ENCODE assay signal across 9 cellular contexts in genomic region chr9:3467593-3468219, GRCh38. TPM values are rescaled to one million over a fixed set of nuclear protein-coding genes. Genes with fewer than 3 reads are reported as not detected.
DNase-seq lines count a peak whose midpoint lies in the region; ATAC-seq lines count a peak whose summit lies in the region.
"Had no signal": no experiment of that assay in that cellular context is flagged by ENCODE, and none has a peak within 500 bp of the region (broad histone marks: within the 10 kb centered on the region; RNA-seq: fewer than 3 reads in every experiment).

No MANE protein-coding gene starts in this region.

- no peaks in the 10 kb centered on the region for H3K36me3 ChIP-seq in iPS DF 6.9 (ENCODE audit: control insufficient read depth, insufficient read depth, low read length)

- peak; percentile 58 for DNase-seq in SIG-M5 treated with dmso at 0.1 percent for 504 hours (lab: John Stamatoyannopoulos, UW; ENCODE audit: unreplicated experiment)
- no peak for DNase-seq in SIG-M5 (lab: John Stamatoyannopoulos, UW)
- DNase-seq in NCI-H1092 treated with DMSO at 0.1 percent for 48 hours (lab: John Stamatoyannopoulos, UW): peak; percentile 74
- peak in 2 of 3 donors; percentile 17 to 29 for DNase-seq in T-helper 17 cell
- DNase-seq in astrocyte of the hippocampus (ENCODE audit: low read depth, low spot score): peak; percentile 80
- peak; percentile 22 for DNase-seq in iPS DF 6.9 (ENCODE audit: low read depth, low spot score)
- peak; percentile 28 to 31 for DNase-seq in stimulated activated CD4-positive, alpha-beta T cell treated with anti-CD3 and anti-CD28 coated beads, Interleukin-15, amount 100 ng/mL, for 1 hour (ENCODE audit: low read depth in 1 of 2, low spot score in 1 of 2)

- H3K36me3 Mint-ChIP-seq in T-helper 17 cell (ENCODE audit: low read depth): peaks cover 2% of the 10 kb centered on the region

- H3K9me3 ChIP-seq in T-helper 17 cell (ENCODE audit: control insufficient read depth, low read length, poor library complexity, severe bottlenecking) (no peaks in the 10 kb centered on the region), iPS DF 6.9 (ENCODE audit: control insufficient read depth, insufficient read depth, low read length) (no peaks in the 10 kb centered on the region)

- no peak overlapping the region for H3K4me3 Mint-ChIP-seq in T-helper 17 cell

- no peaks in the 10 kb centered on the region for H3K4me1 ChIP-seq in iPS DF 6.9 (ENCODE audit: control insufficient read depth, insufficient read depth, low read length)

- WGBS in iPS DF 6.9 (ENCODE audit: insufficient coverage, insufficient read length): no CpG with 5 or more reads among the region's 4 CpGs

- H3K4me3 ChIP-seq in iPS DF 6.9 (ENCODE audit: low read length): no peak overlapping the region
- H3K4me3 ChIP-seq: BLaER1 treated with 17β-estradiol and CSF1 and Interleukin-3, amounts not matched to agents 10 nM and 100 nM had no signal

- H3K27ac ChIP-seq in iPS DF 6.9 (ENCODE audit: low read length): no peak overlapping the region
- H3K27ac ChIP-seq: BLaER1 treated with 17β-estradiol and CSF1 and Interleukin-3, amounts not matched to agents 10 nM and 100 nM had no signal

- H3K27me3 ChIP-seq in iPS DF 6.9 (ENCODE audit: control insufficient read depth, insufficient read depth, low read length): no peaks in the 10 kb centered on the region
- H3K27me3 ChIP-seq: BLaER1 treated with 17β-estradiol and CSF1 and Interleukin-3, amounts not matched to agents 10 nM and 100 nM had no signal

- ATAC-seq in HG02763 (IDR thresholded peaks at IDR 0.05; ENCODE audit: unreplicated experiment): peak; percentile 96
- peak; percentile 98 for ATAC-seq in T-helper 17 cell

- H3K27me3 Mint-ChIP-seq in T-helper 17 cell: no peaks in the 10 kb centered on the region

- peak overlapping the region; percentile 56 for H3K27ac Mint-ChIP-seq in T-helper 17 cell

- peaks cover 8% of the 10 kb centered on the region for H3K4me1 Mint-ChIP-seq in T-helper 17 cell

RNA-seq across cellular contexts. Expression of gene RFX3, which starts 58.1 kb away (rescaled TPM):
- 10 to 100 TPM; 23.6 to 27.1 TPM for total RNA-seq in T-helper 17 cell
